ENCODE assay signal across 14 cellular contexts in genomic region chr11:111697910-111698309, GRCh38.
A peak's percentile ranks its signal among the peaks of the same experiment; 100 is the strongest.
DNase-seq lines count a peak whose midpoint lies in the region; ATAC-seq and TF ChIP-seq lines count a peak whose summit lies in the region.
"Had no signal": no experiment of that assay in that cellular context is flagged by ENCODE, and none has a peak within 500 bp of the region (broad histone marks: within the 10 kb centered on the region; RNA-seq: fewer than 3 reads in every experiment).

No MANE protein-coding gene starts in this region.

- DNase-seq in DMS153 (lab: John Stamatoyannopoulos, UW) (no peak), NCI-H1930 (lab: John Stamatoyannopoulos, UW) (no peak)
- no peak for DNase-seq in activated CD8-positive, alpha-beta memory T cell treated with anti-CD3 and anti-CD28 coated beads, Interleukin-2, amount 50 U/mL, for 48 hours
- DNase-seq: activated CD4-positive, alpha-beta memory T cell treated with anti-CD3 and anti-CD28 coated beads for 36 hours; activated naive CD4-positive, alpha-beta T cell treated with Interleukin-2 at 50 U/mL for 16 hours; central memory CD4-positive, alpha-beta T cell; PC-3; stimulated activated CD4-positive, alpha-beta T cell treated with anti-CD3 and anti-CD28 coated beads, Interleukin-2, amount 100 ng/mL, for 24 hours; stimulated activated naive CD8-positive, alpha-beta T cell treated with anti-CD3 and anti-CD28 coated beads, Interleukin-15, Interleukin-2, amounts not matched to agents 100 U/mL and 50 U/mL, for 24 hours had no signal

- peaks cover 3% of the 10 kb centered on the region for H3K36me3 Mint-ChIP-seq in nephron (ENCODE audit: low read depth)
- H3K36me3 Mint-ChIP-seq: activated CD4-positive, alpha-beta memory T cell treated with anti-CD3 and anti-CD28 coated beads for 36 hours had no signal

- H3K4me3 Mint-ChIP-seq in nephron: peak overlapping the region in 1 of 3 experiments; percentile 67
- H3K4me3 Mint-ChIP-seq: activated CD4-positive, alpha-beta memory T cell treated with anti-CD3 and anti-CD28 coated beads for 36 hours had no signal

- ATAC-seq in GM18519 (IDR thresholded peaks at IDR 0.05; ENCODE audit: low FRiP score, unreplicated experiment): peak; percentile 52
- peak; percentile 61 for ATAC-seq in GM21723 (IDR thresholded peaks at IDR 0.05; ENCODE audit: unreplicated experiment)
- ATAC-seq in HG03342 (IDR thresholded peaks at IDR 0.05; ENCODE audit: unreplicated experiment): peak; percentile 53
- no peak for ATAC-seq in HG02571 (IDR thresholded peaks at IDR 0.05; ENCODE audit: unreplicated experiment)
- ATAC-seq: PC-3; stimulated activated naive CD8-positive, alpha-beta T cell treated with anti-CD3 and anti-CD28 coated beads, Interleukin-15, Interleukin-2, amounts not matched to agents 100 U/mL and 50 U/mL, for 24 hours had no signal

- no peak for TF ChIP-seq CTCF in nephron (IDR thresholded peaks at IDR 0.05; ENCODE audit: unreplicated experiment in 3 of 3)

- H3K27ac Mint-ChIP-seq in nephron: peak overlapping the region; percentile 60 to 78 (median 77)
- H3K27ac Mint-ChIP-seq: activated CD4-positive, alpha-beta memory T cell treated with anti-CD3 and anti-CD28 coated beads for 36 hours had no signal

- peaks cover 45% of the 10 kb centered on the region for H3K4me1 Mint-ChIP-seq in nephron

- no peaks in the 10 kb centered on the region for H3K9me3 Mint-ChIP-seq in nephron
- H3K9me3 Mint-ChIP-seq: activated CD4-positive, alpha-beta memory T cell treated with anti-CD3 and anti-CD28 coated beads for 36 hours had no signal

- no peaks in the 10 kb centered on the region for H3K27me3 Mint-ChIP-seq in nephron (ENCODE audit: low read depth)
- H3K27me3 Mint-ChIP-seq: activated CD4-positive, alpha-beta memory T cell treated with anti-CD3 and anti-CD28 coated beads for 36 hours had no signal
